ENCODE assay signal across 1 cellular context in genomic region chr11:6249822-6250555, GRCh38.
TF ChIP-seq lines count a peak whose summit lies in the region.

No MANE protein-coding gene starts in this region.

TF ChIP-seq in A549, 52 proteins besides CTCF, POLR2A, EP300 and RAD21:
- no peak for TF ChIP-seq HDAC2 (IDR thresholded peaks at IDR 0.05)
- TF ChIP-seq HEYL (CRISPR knock-in tag; IDR thresholded peaks at IDR 0.05), result no peak
- TF ChIP-seq MAX (IDR thresholded peaks at IDR 0.05), result no peak
- TF ChIP-seq ELK1 (IDR thresholded peaks at IDR 0.05; ENCODE audit: low read depth, low read length), result no peak
- TF ChIP-seq BHLHE40 (IDR thresholded peaks at IDR 0.05; ENCODE audit: low read depth, low read length), result no peak
- TF ChIP-seq GATA3 (IDR thresholded peaks at IDR 0.05; ENCODE audit: borderline replicate concordance), result no peak
- TF ChIP-seq TFCP2L1 (CRISPR knock-in tag; IDR thresholded peaks at IDR 0.05), result no peak
- TF ChIP-seq TP53 (CRISPR knock-in tag; IDR thresholded peaks at IDR 0.05), result no peak
- TF ChIP-seq HOXB5 (CRISPR knock-in tag; IDR thresholded peaks at IDR 0.05), result no peak
- no peak for TF ChIP-seq CBX2 (IDR thresholded peaks at IDR 0.05; ENCODE audit: borderline replicate concordance, low read depth)
- no peak for TF ChIP-seq PBX3 (IDR thresholded peaks at IDR 0.05)
- no peak for TF ChIP-seq SMC3 (IDR thresholded peaks at IDR 0.05)
- TF ChIP-seq JUNB (IDR thresholded peaks at IDR 0.05), result no peak
- TF ChIP-seq REST (IDR thresholded peaks at IDR 0.05), result no peak
- TF ChIP-seq NR3C1 (IDR thresholded peaks at IDR 0.05), result no peak
- no peak for TF ChIP-seq CBX8 (IDR thresholded peaks at IDR 0.05)
- no peak for TF ChIP-seq FOSL2 (IDR thresholded peaks at IDR 0.05)
- TF ChIP-seq FOSL2 (CRISPR knock-in tag; IDR thresholded peaks at IDR 0.05), result no peak
TF ChIP-seq in A549: peak in this region for 0.
